ENCODE assay signal across 8 cellular contexts in genomic region chr7:55365680-55366460, GRCh38. TPM values are rescaled to one million over a fixed set of nuclear protein-coding genes. Genes with fewer than 3 reads are reported as not detected.
DNase-seq lines count a peak whose midpoint lies in the region; ATAC-seq and TF ChIP-seq lines count a peak whose summit lies in the region.

No MANE protein-coding gene starts in this region.

- TF ChIP-seq CTCF in GM13976 (IDR thresholded peaks at IDR 0.05; ENCODE audit: borderline replicate concordance, control extremely low read depth, extremely low read depth, insufficient read depth, missing control alignments) (peak; percentile 38), left ventricle myocardium inferior (IDR thresholded peaks at IDR 0.05; ENCODE audit: borderline replicate concordance) (peak; percentile 52), progenitor cell of endocrine pancreas (IDR thresholded peaks at IDR 0.05; ENCODE audit: unreplicated experiment) (peak; percentile 20)

- intact Hi-C loops in left ventricle myocardium inferior (cut with micrococcal nuclease) = no loop called here

- no peaks in the 10 kb centered on the region for H3K36me3 ChIP-seq in left ventricle myocardium inferior

- peaks cover 19% of the 10 kb centered on the region for H3K4me1 Mint-ChIP-seq in progenitor cell of endocrine pancreas (ENCODE audit: low read depth)

- H3K27ac ChIP-seq in left ventricle myocardium inferior (replicated peaks) = peak overlapping the region; percentile 100

- H3K27me3 ChIP-seq in left ventricle myocardium inferior (ENCODE audit: low read depth) = peaks cover 2% of the 10 kb centered on the region

- peak overlapping the region; percentile 86 for H3K4me3 Mint-ChIP-seq in progenitor cell of endocrine pancreas (ENCODE audit: low read depth)

- DNase-seq in GM13976 (ENCODE audit: low spot score) (peak; percentile 95), NCI-H1417 treated with DMSO at 0.1 percent for 48 hours (lab: John Stamatoyannopoulos, UW) (peak; percentile 86), T follicular helper cell (ENCODE audit: low read depth) (peak; percentile 94), amniotic epithelial cell (ENCODE audit: low read depth) (peak; percentile 96), left ventricle myocardium inferior (peak; percentile 96), progenitor cell of endocrine pancreas (ENCODE audit: low spot score, unreplicated experiment) (peak; percentile 92), ureter (ENCODE audit: low spot score) (peak; percentile 95)

- H3K36me3 Mint-ChIP-seq in progenitor cell of endocrine pancreas (ENCODE audit: insufficient read depth) = peaks cover 1% of the 10 kb centered on the region

- H3K9me3 ChIP-seq in left ventricle myocardium inferior (replicated peaks) = no peaks in the 10 kb centered on the region

- H3K4me1 ChIP-seq in left ventricle myocardium inferior = peaks cover 43% of the 10 kb centered on the region

- peak; percentile 81 for ATAC-seq in HG02840 (IDR thresholded peaks at IDR 0.05; ENCODE audit: low FRiP score, unreplicated experiment)

- H3K9me3 Mint-ChIP-seq in progenitor cell of endocrine pancreas (ENCODE audit: low read depth) = no peaks in the 10 kb centered on the region

- peak overlapping the region; percentile 84 for H3K4me3 ChIP-seq in left ventricle myocardium inferior

- in situ Hi-C loops in GM13976 (cut with MboI; ENCODE audit: low sequenced_read_pairs, unreplicated experiment) = no loop called here

- H3K27ac Mint-ChIP-seq in progenitor cell of endocrine pancreas = peak overlapping the region; percentile 99

- H3K27me3 Mint-ChIP-seq in progenitor cell of endocrine pancreas = no peaks in the 10 kb centered on the region

RNA-seq across cellular contexts. Expression of gene LANCL2, which starts 0.7 kb away (rescaled TPM):
- total RNA-seq in left ventricle myocardium inferior (7.9 TPM), progenitor cell of endocrine pancreas (21.0 and 21.6 TPM in 2 replicates), ureter (16.8 TPM)

Comparison
In these comparisons a context has a peak if more than half of its experiments do, and no peak if none do; other contexts are left out.
1. Peak in every context shown above with its lines: DNase-seq, ATAC-seq, H3K4me3 ChIP-seq and H3K27ac ChIP-seq.